ENCODE assay signal across 21 cellular contexts in the genomic region with DNA sequence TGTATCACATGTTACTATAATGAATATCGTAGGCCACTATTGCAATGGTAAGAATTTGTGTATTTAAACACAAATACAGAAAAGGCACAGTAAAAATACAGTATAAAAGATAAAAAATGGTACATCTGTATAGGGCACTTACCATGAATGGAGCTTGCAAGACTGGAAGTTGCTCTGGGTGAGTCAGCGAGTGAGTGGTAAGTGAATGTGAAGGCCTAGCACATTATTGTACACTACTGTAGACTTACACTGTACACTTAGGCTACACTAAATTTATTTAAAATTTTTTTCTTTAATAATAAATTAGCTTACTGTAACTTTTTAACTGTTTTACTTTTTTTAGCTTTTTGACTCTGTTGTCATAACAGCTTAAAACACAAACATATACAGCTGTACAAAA.
"Had no signal": no experiment of that assay in that cellular context is flagged by ENCODE, and none has a peak within 500 bp of the region (broad histone marks: within the 10 kb centered on the region; RNA-seq: fewer than 3 reads in every experiment).

No MANE protein-coding gene starts in this region.

- DNase-seq: activated CD4-positive, alpha-beta memory T cell treated with anti-CD3 and anti-CD28 coated beads for 36 hours; activated gamma-delta T cell treated with Interleukin-2 at 50 U/mL for 16 hours; activated T-cell treated with anti-CD3 and anti-CD28 coated beads for 4 hours; adrenal gland; body of pancreas; cortex of kidney; immature natural killer cell; naive thymus-derived CD8-positive, alpha-beta T cell; ovary; right lobe of liver; stimulated activated CD4-positive, alpha-beta T cell treated with anti-CD3 and anti-CD28 coated beads, Interleukin-4, amount 100 ng/mL, for 24 hours; stomach; T1000; upper lobe of right lung had no signal

- H3K27ac ChIP-seq: adrenal gland, body of pancreas, ovary, right lobe of liver, stomach, upper lobe of right lung had no signal

- H3K4me3 Mint-ChIP-seq: activated CD4-positive, alpha-beta memory T cell treated with anti-CD3 and anti-CD28 coated beads for 36 hours; activated T-helper 1 cell treated with anti-CD3 and anti-CD28 coated beads, Interleukin-12 subunit alpha, Interleukin-12 subunit beta, Interleukin-2, Interleukin-4 antibody, amounts not matched to agents 30 ng/mL and 10 ng/mL and 1 ng/mL, durations not matched to agents 14 hours and 24 hours and 36 hours; central memory CD8-positive, alpha-beta T cell; immature natural killer cell; naive thymus-derived CD8-positive, alpha-beta T cell; stimulated activated effector memory CD8-positive, alpha-beta T cell treated with anti-CD3 and anti-CD28 coated beads, Interleukin-12 subunit alpha, Interleukin-12 subunit beta, amount 100 ng/mL, for 72 hours had no signal

- H3K4me2 ChIP-seq: smooth muscle cell had no signal

- H3K9me3 ChIP-seq: adrenal gland, body of pancreas, ovary, right lobe of liver, stomach, upper lobe of right lung had no signal

- H3K4me1 ChIP-seq: adrenal gland had no signal

- H3K4me1 Mint-ChIP-seq: central memory CD8-positive, alpha-beta T cell had no signal

- H3K27me3 ChIP-seq: adrenal gland, body of pancreas, ovary, right lobe of liver, stomach, upper lobe of right lung had no signal

- H3K27me3 Mint-ChIP-seq: activated CD4-positive, alpha-beta memory T cell treated with anti-CD3 and anti-CD28 coated beads for 36 hours; central memory CD8-positive, alpha-beta T cell; naive thymus-derived CD8-positive, alpha-beta T cell had no signal

- H3K36me3 ChIP-seq: ovary had no signal

- H3K27ac Mint-ChIP-seq: activated CD4-positive, alpha-beta memory T cell treated with anti-CD3 and anti-CD28 coated beads for 36 hours; activated naive CD4-positive, alpha-beta T cell treated with anti-CD3 and anti-CD28 coated beads, Interleukin-2, amount 50 U/mL, for 72 hours; activated T-helper 1 cell treated with anti-CD3 and anti-CD28 coated beads, Interleukin-12 subunit alpha, Interleukin-12 subunit beta, Interleukin-2, Interleukin-4 antibody, amounts not matched to agents 30 ng/mL and 10 ng/mL and 1 ng/mL, durations not matched to agents 14 hours and 24 hours and 36 hours; immature natural killer cell; stimulated activated effector memory CD8-positive, alpha-beta T cell treated with anti-CD3 and anti-CD28 coated beads, Interleukin-12 subunit alpha, Interleukin-12 subunit beta, amount 100 ng/mL, for 72 hours had no signal

- H3K4me3 ChIP-seq: adrenal gland, body of pancreas, ovary, right lobe of liver, smooth muscle cell, stomach, upper lobe of right lung had no signal

- H3K9me3 Mint-ChIP-seq: activated CD4-positive, alpha-beta memory T cell treated with anti-CD3 and anti-CD28 coated beads for 36 hours; activated naive CD4-positive, alpha-beta T cell treated with anti-CD3 and anti-CD28 coated beads, Interleukin-2, amount 50 U/mL, for 72 hours; activated T-helper 1 cell treated with anti-CD3 and anti-CD28 coated beads, Interleukin-12 subunit alpha, Interleukin-12 subunit beta, Interleukin-2, Interleukin-4 antibody, amounts not matched to agents 30 ng/mL and 10 ng/mL and 1 ng/mL, durations not matched to agents 14 hours and 24 hours and 36 hours; central memory CD8-positive, alpha-beta T cell; immature natural killer cell; naive thymus-derived CD8-positive, alpha-beta T cell; stimulated activated effector memory CD8-positive, alpha-beta T cell treated with anti-CD3 and anti-CD28 coated beads, Interleukin-12 subunit alpha, Interleukin-12 subunit beta, amount 100 ng/mL, for 72 hours had no signal

- ATAC-seq: activated CD4-positive, CD25-positive, alpha-beta regulatory T cell treated with anti-CD3 and anti-CD28 coated beads, Interleukin-2, amount 50 U/mL, for 24 hours; activated naive CD4-positive, alpha-beta T cell treated with anti-CD3 and anti-CD28 coated beads, Interleukin-2, amount 50 U/mL, for 72 hours; body of pancreas; esophagus mucosa; naive thymus-derived CD8-positive, alpha-beta T cell; right lobe of liver; stimulated activated effector memory CD8-positive, alpha-beta T cell treated with anti-CD3 and anti-CD28 coated beads, Interleukin-12 subunit alpha, Interleukin-12 subunit beta, amount 100 ng/mL, for 72 hours; upper lobe of right lung had no signal
